In the genomic region with DNA sequence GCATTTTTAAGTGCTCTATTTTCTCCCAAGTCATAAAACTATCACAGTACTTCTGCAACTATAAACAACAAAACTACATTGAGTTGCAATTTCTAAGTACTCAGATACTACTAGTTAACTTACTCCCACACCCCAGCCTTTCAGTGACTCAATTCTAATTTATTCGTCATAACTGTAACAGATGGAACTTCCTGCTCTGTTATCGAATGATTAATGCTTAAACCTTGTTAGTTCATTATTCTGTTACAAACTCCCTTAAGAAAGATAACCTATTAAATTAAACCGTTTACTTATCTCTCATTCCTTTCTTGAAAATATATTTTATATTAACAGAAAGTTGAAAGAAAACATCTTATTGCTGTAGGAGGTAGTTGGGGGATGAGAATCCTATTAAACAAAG, we compare ENCODE assay signal across 10 cellular contexts. TPM values are rescaled to one million over a fixed set of nuclear protein-coding genes. Genes with fewer than 3 reads are reported as not detected.
DNase-seq lines count a peak whose midpoint lies in the region; ATAC-seq and TF ChIP-seq lines count a peak whose summit lies in the region.
"Had no signal": no experiment of that assay in that cellular context is flagged by ENCODE, and none has a peak within 500 bp of the region (broad histone marks: within the 10 kb centered on the region; RNA-seq: fewer than 3 reads in every experiment).

No MANE protein-coding gene starts in this region.

- no peak overlapping the region for H3K4me3 ChIP-seq in choroid plexus epithelial cell (ENCODE audit: low read depth, low read length)

- ATAC-seq in GM19395 (IDR thresholded peaks at IDR 0.05; ENCODE audit: unreplicated experiment), result peak; percentile 97
- peak; percentile 96 for ATAC-seq in HG03175 (IDR thresholded peaks at IDR 0.05; ENCODE audit: unreplicated experiment)

- DNase-seq in AG08396 (ENCODE audit: low spot score) (peak; percentile 41), choroid plexus epithelial cell (ENCODE audit: low read depth) (peak; percentile 79), KG1 (lab: John Stamatoyannopoulos, UW) (no peak), NCI-H526 (lab: John Stamatoyannopoulos, UW) (no peak), ureter (ENCODE audit: low spot score) (no peak), pons (ENCODE audit: low spot score) (no peak)
- DNase-seq: naive B cell had no signal

- TF ChIP-seq CTCF in choroid plexus epithelial cell (conservative IDR thresholded peaks at IDR 0.05; ENCODE audit: low read depth, low read length), result no peak

RNA-seq across cellular contexts. Expression of gene TNFAIP6, which starts 17.0 kb away (rescaled TPM):
- 1.9 TPM for total RNA-seq in ureter
- total RNA-seq: activated CD8-positive, alpha-beta memory T cell treated with anti-CD3 and anti-CD28 coated beads for 36 hours had no signal

RNA-seq across cellular contexts. Expression of gene RIF1, which starts 35.3 kb away (rescaled TPM):
- total RNA-seq in ureter, result 48.3 TPM

Comparison
In these comparisons a context has a peak if more than half of its experiments do, and no peak if none do; other contexts are left out.
1. DNase-seq: peak in AG08396 (single experiment) and choroid plexus epithelial cell (single experiment); none in KG1 (single experiment), NCI-H526 (0 of 2), ureter (single experiment) and pons (single experiment).